Comparison of ENCODE assay signal across 33 cellular contexts in genomic region chr7:81503321-81503720, GRCh38.
"Had no signal": no experiment of that assay in that cellular context is flagged by ENCODE, and none has a peak within 500 bp of the region (broad histone marks: within the 10 kb centered on the region; RNA-seq: fewer than 3 reads in every experiment).

No MANE protein-coding gene starts in this region.

- H3K36me3 ChIP-seq: brain microvascular endothelial cell, heart left ventricle, lower lobe of right lung, neural progenitor cell, right atrium auricular region, stomach, thyroid gland, upper lobe of left lung had no signal

- H3K36me3 Mint-ChIP-seq: activated CD4-positive, alpha-beta memory T cell treated with anti-CD3 and anti-CD28 coated beads for 36 hours; immature natural killer cell; natural killer cell; neural progenitor cell; stimulated activated naive B cell treated with anti-CD40 and anti-IgM and Interleukin-4, amounts not matched to agents 10 μg/mL and 1 μg/mL and 100 μg/mL, for 72 hours had no signal

- ATAC-seq: heart left ventricle; lower lobe of right lung; natural killer cell; psoas muscle; stimulated activated naive B cell treated with anti-CD40 and anti-IgM and Interleukin-4, amounts not matched to agents 10 μg/mL and 1 μg/mL and 100 μg/mL, for 72 hours had no signal

- DNase-seq: activated CD4-positive, alpha-beta memory T cell treated with anti-CD3 and anti-CD28 coated beads for 36 hours; activated CD4-positive, alpha-beta T cell treated with anti-CD3 and anti-CD28 coated beads, Interleukin-2, amount 10 ng/mL, durations not matched to agents 24 days and 14 days; activated CD4-positive, CD25-positive, alpha-beta regulatory T cell treated with anti-CD3 and anti-CD28 coated beads, Interleukin-2, amount 50 U/mL, for 72 hours; activated CD8-positive, alpha-beta memory T cell treated with anti-CD3 and anti-CD28 coated beads, Interleukin-2, amount 50 U/mL, for 4 hours; activated gamma-delta T cell treated with Interleukin-2 at 50 U/mL for 16 hours; activated naive CD4-positive, alpha-beta T cell treated with anti-CD3 and anti-CD28 coated beads, Interleukin-2, amount 50 U/mL, for 16 hours; activated T-cell treated with anti-CD3 and anti-CD28 coated beads, Interleukin-2, amount 50 U/mL, for 1 hour; amniotic stem cell; brain microvascular endothelial cell; dorsolateral prefrontal cortex; effector memory CD4-positive, alpha-beta T cell; erythroblast; foreskin fibroblast; heart left ventricle; hypothalamus; immature natural killer cell; kidney; lower lobe of right lung; mesenchymal stem cell; natural killer cell; occipital lobe; psoas muscle; stimulated activated CD4-positive, alpha-beta T cell treated with anti-CD3 and anti-CD28 coated beads, Interleukin-15, amount 100 ng/mL, for 24 hours; stimulated activated CD4-positive, alpha-beta T cell treated with anti-CD3 and anti-CD28 coated beads, Interleukin-2, amount 100 ng/mL, for 24 hours; stimulated activated naive B cell treated with anti-CD40 and anti-IgM and Interleukin-4, amounts not matched to agents 10 μg/mL and 1 μg/mL and 100 μg/mL, for 72 hours; stomach; thyroid gland; upper lobe of left lung had no signal

- H3K27me3 ChIP-seq: brain microvascular endothelial cell, dorsolateral prefrontal cortex, heart left ventricle, neural progenitor cell, right atrium auricular region, stomach, thyroid gland, upper lobe of left lung had no signal

- H3K79me2 ChIP-seq: parathyroid adenoma had no signal

- H3K27ac ChIP-seq: brain microvascular endothelial cell, coronary artery, dorsolateral prefrontal cortex, heart left ventricle, lower lobe of right lung, neural progenitor cell, parathyroid adenoma, psoas muscle, right atrium auricular region, stomach, thyroid gland, upper lobe of left lung had no signal

- H3K27me3 Mint-ChIP-seq: activated CD4-positive, alpha-beta memory T cell treated with anti-CD3 and anti-CD28 coated beads for 36 hours; activated CD4-positive, alpha-beta T cell treated with anti-CD3 and anti-CD28 coated beads, Interleukin-2, amount 10 ng/mL, durations not matched to agents 24 days and 14 days; stimulated activated naive B cell treated with anti-CD40 and anti-IgM and Interleukin-4, amounts not matched to agents 10 μg/mL and 1 μg/mL and 100 μg/mL, for 72 hours had no signal

- H3K4me3 Mint-ChIP-seq: activated CD4-positive, alpha-beta memory T cell treated with anti-CD3 and anti-CD28 coated beads for 36 hours; activated CD4-positive, alpha-beta T cell treated with anti-CD3 and anti-CD28 coated beads, Interleukin-2, amount 10 ng/mL, durations not matched to agents 24 days and 14 days; activated T-helper 1 cell treated with anti-CD3 and anti-CD28 coated beads, Interleukin-12 subunit alpha, Interleukin-12 subunit beta, Interleukin-2, Interleukin-4 antibody, amounts not matched to agents 30 ng/mL and 10 ng/mL and 1 ng/mL, durations not matched to agents 14 hours and 24 hours and 36 hours; immature natural killer cell; natural killer cell; neural progenitor cell; stimulated activated naive B cell treated with anti-CD40 and anti-IgM and Interleukin-4, amounts not matched to agents 10 μg/mL and 1 μg/mL and 100 μg/mL, for 72 hours had no signal

- H3K9me3 ChIP-seq: heart left ventricle, lower lobe of right lung, psoas muscle, right atrium auricular region, stomach, thyroid gland, upper lobe of left lung had no signal

- H3K4me3 ChIP-seq: coronary artery, dorsolateral prefrontal cortex, heart left ventricle, lower lobe of right lung, neural progenitor cell, psoas muscle, right atrium auricular region, stomach, thyroid gland, upper lobe of left lung had no signal

- H3K4me1 Mint-ChIP-seq: activated CD4-positive, alpha-beta T cell treated with anti-CD3 and anti-CD28 coated beads, Interleukin-2, amount 10 ng/mL, durations not matched to agents 24 days and 14 days; immature natural killer cell; natural killer cell; neural progenitor cell; stimulated activated naive B cell treated with anti-CD40 and anti-IgM and Interleukin-4, amounts not matched to agents 10 μg/mL and 1 μg/mL and 100 μg/mL, for 72 hours had no signal

- H3K4me2 ChIP-seq: neural progenitor cell had no signal

- H2AFZ ChIP-seq: neural progenitor cell, parathyroid adenoma had no signal

- H3K9ac ChIP-seq: neural progenitor cell, parathyroid adenoma had no signal

- H3K4me1 ChIP-seq: lower lobe of right lung, neural progenitor cell, parathyroid adenoma had no signal

- H3K9me3 Mint-ChIP-seq: activated CD4-positive, alpha-beta memory T cell treated with anti-CD3 and anti-CD28 coated beads for 36 hours; activated CD4-positive, alpha-beta T cell treated with anti-CD3 and anti-CD28 coated beads, Interleukin-2, amount 10 ng/mL, durations not matched to agents 24 days and 14 days; activated T-helper 1 cell treated with anti-CD3 and anti-CD28 coated beads, Interleukin-12 subunit alpha, Interleukin-12 subunit beta, Interleukin-2, Interleukin-4 antibody, amounts not matched to agents 30 ng/mL and 10 ng/mL and 1 ng/mL, durations not matched to agents 14 hours and 24 hours and 36 hours; natural killer cell; neural progenitor cell; stimulated activated naive B cell treated with anti-CD40 and anti-IgM and Interleukin-4, amounts not matched to agents 10 μg/mL and 1 μg/mL and 100 μg/mL, for 72 hours had no signal

- H3K27ac Mint-ChIP-seq: activated CD4-positive, alpha-beta memory T cell treated with anti-CD3 and anti-CD28 coated beads for 36 hours; activated CD4-positive, alpha-beta T cell treated with anti-CD3 and anti-CD28 coated beads, Interleukin-2, amount 10 ng/mL, durations not matched to agents 24 days and 14 days; activated T-helper 1 cell treated with anti-CD3 and anti-CD28 coated beads, Interleukin-12 subunit alpha, Interleukin-12 subunit beta, Interleukin-2, Interleukin-4 antibody, amounts not matched to agents 30 ng/mL and 10 ng/mL and 1 ng/mL, durations not matched to agents 14 hours and 24 hours and 36 hours; immature natural killer cell; natural killer cell; neural progenitor cell; stimulated activated naive B cell treated with anti-CD40 and anti-IgM and Interleukin-4, amounts not matched to agents 10 μg/mL and 1 μg/mL and 100 μg/mL, for 72 hours had no signal
